ENCODE assay signal across 1 cellular context in genomic region chr3:197154-197855, GRCh38.
TF ChIP-seq lines count a peak whose summit lies in the region.

No MANE protein-coding gene starts in this region.

TF ChIP-seq in WTC11, 78 proteins besides CTCF, POLR2A, EP300 and RAD21 (continued from another document):
- no peak for TF ChIP-seq ATF6 (CRISPR knock-in tag; IDR thresholded peaks at IDR 0.05)
- TF ChIP-seq TEAD1 (CRISPR knock-in tag; IDR thresholded peaks at IDR 0.05) = no peak
- no peak for TF ChIP-seq NFE2L1 (CRISPR knock-in tag; IDR thresholded peaks at IDR 0.05)
- TF ChIP-seq HMGA2 (CRISPR knock-in tag; IDR thresholded peaks at IDR 0.05) = no peak
- no peak for TF ChIP-seq ZMAT4 (CRISPR knock-in tag; IDR thresholded peaks at IDR 0.05)
- TF ChIP-seq ZNF138 (CRISPR knock-in tag; conservative IDR thresholded peaks at IDR 0.05) = no peak
- no peak for TF ChIP-seq ATF2 (CRISPR knock-in tag; IDR thresholded peaks at IDR 0.05; ENCODE audit: borderline replicate concordance, low read depth)
- TF ChIP-seq GABPB1 (CRISPR knock-in tag; IDR thresholded peaks at IDR 0.05) = no peak
- TF ChIP-seq ERG (CRISPR knock-in tag; IDR thresholded peaks at IDR 0.05) = no peak
- no peak for TF ChIP-seq TP53 (CRISPR knock-in tag; IDR thresholded peaks at IDR 0.05)
- no peak for TF ChIP-seq ZNF416 (CRISPR knock-in tag; IDR thresholded peaks at IDR 0.05)
